Comparison of ENCODE assay signal across 35 cellular contexts in the genomic region with DNA sequence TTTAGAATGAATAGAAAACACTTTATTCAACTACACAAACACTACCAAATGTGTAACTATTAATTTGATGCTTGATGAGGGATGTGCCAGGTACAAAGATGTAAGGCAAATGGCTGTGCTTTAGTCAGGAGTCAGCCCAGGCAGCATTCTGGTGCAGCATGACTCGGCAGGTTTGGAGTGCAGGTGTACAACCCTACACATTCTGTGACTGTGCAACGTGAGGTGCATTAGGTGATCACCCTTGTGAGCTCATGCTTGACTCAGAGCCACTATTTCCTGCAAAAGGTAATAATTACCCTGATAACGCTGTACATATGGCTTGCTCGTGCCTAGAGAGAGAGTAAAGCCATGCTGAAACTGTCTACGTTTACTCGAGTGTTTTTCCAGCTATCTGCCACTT.
DNase-seq lines count a peak whose midpoint lies in the region; FAIRE-seq and TF ChIP-seq lines count a peak whose summit lies in the region.
"Had no signal": no experiment of that assay in that cellular context is flagged by ENCODE, and none has a peak within 500 bp of the region (broad histone marks: within the 10 kb centered on the region; RNA-seq: fewer than 3 reads in every experiment).

No MANE protein-coding gene starts in this region.

- TF ChIP-seq POLR2A in testis (IDR thresholded peaks at IDR 0.05): no peak

- H3K27me3 ChIP-seq in bronchial epithelial cell (ENCODE audit: control insufficient read depth, insufficient read depth, low read length) (no peaks in the 10 kb centered on the region), testis (no peaks in the 10 kb centered on the region)
- H3K27me3 ChIP-seq: MG63, SJCRH30, upper lobe of right lung had no signal

- H3K4me3 Mint-ChIP-seq in HFFc6: no peak overlapping the region
- H3K4me3 Mint-ChIP-seq: activated CD4-positive, alpha-beta T cell treated with anti-CD3 and anti-CD28 coated beads, Interleukin-2, amount 10 ng/mL, durations not matched to agents 24 days and 14 days; activated naive CD8-positive, alpha-beta T cell treated with anti-CD3 and anti-CD28 coated beads for 36 hours; natural killer cell treated with Interleukin-12 subunit alpha and Interleukin-12 subunit beta and Interleukin-15 and Interleukin-18, amount 100 ng/mL, for 72 hours; stimulated activated naive B cell treated with anti-CD40 and anti-IgM and Interleukin-4, amounts not matched to agents 10 μg/mL and 1 μg/mL and 100 μg/mL, for 72 hours had no signal

- 83 to 88% methylated on average over 6 of the region's 6 CpGs for WGBS in testis, 2 donors

- intact Hi-C loops in testis (cut with DNase I; ENCODE audit: low total_unique reads): no loop called here

- FAIRE-seq in bronchial epithelial cell (lab: Jason Lieb, UNC): no peak
- FAIRE-seq: GM19239, H1 had no signal

- no peaks in the 10 kb centered on the region for H3K36me3 ChIP-seq in bronchial epithelial cell (ENCODE audit: control insufficient read depth, insufficient read depth, low read length)
- H3K36me3 ChIP-seq in testis (ENCODE audit: low read depth, missing control alignments): no peaks in the 10 kb centered on the region
- H3K36me3 ChIP-seq: MG63, SJCRH30, upper lobe of right lung had no signal

- TF ChIP-seq CTCF in bronchial epithelial cell (IDR thresholded peaks at IDR 0.05; ENCODE audit: insufficient read depth, low read length, severe bottlenecking): no peak
- TF ChIP-seq CTCF in testis (IDR thresholded peaks at IDR 0.05): no peak
- TF ChIP-seq CTCF in HFFc6 (IDR thresholded peaks at IDR 0.05): no peak

- no peaks in the 10 kb centered on the region for H3K27me3 Mint-ChIP-seq in HFFc6 (ENCODE audit: insufficient read depth)
- H3K27me3 Mint-ChIP-seq: activated CD4-positive, alpha-beta T cell treated with anti-CD3 and anti-CD28 coated beads, Interleukin-2, amount 10 ng/mL, durations not matched to agents 24 days and 14 days; activated naive CD8-positive, alpha-beta T cell treated with anti-CD3 and anti-CD28 coated beads for 36 hours; natural killer cell treated with Interleukin-12 subunit alpha and Interleukin-12 subunit beta and Interleukin-15 and Interleukin-18, amount 100 ng/mL, for 72 hours; stimulated activated naive B cell treated with anti-CD40 and anti-IgM and Interleukin-4, amounts not matched to agents 10 μg/mL and 1 μg/mL and 100 μg/mL, for 72 hours had no signal

- H3K27ac ChIP-seq in testis: no peak overlapping the region
- H3K27ac ChIP-seq: C4-2B, coronary artery, SJCRH30, upper lobe of right lung had no signal

- H3K27ac Mint-ChIP-seq in HFFc6: no peak overlapping the region
- H3K27ac Mint-ChIP-seq: activated CD4-positive, alpha-beta T cell treated with anti-CD3 and anti-CD28 coated beads, Interleukin-2, amount 10 ng/mL, durations not matched to agents 24 days and 14 days; activated naive CD8-positive, alpha-beta T cell treated with anti-CD3 and anti-CD28 coated beads for 36 hours; natural killer cell treated with Interleukin-12 subunit alpha and Interleukin-12 subunit beta and Interleukin-15 and Interleukin-18, amount 100 ng/mL, for 72 hours; stimulated activated naive B cell treated with anti-CD40 and anti-IgM and Interleukin-4, amounts not matched to agents 10 μg/mL and 1 μg/mL and 100 μg/mL, for 72 hours had no signal

- no peaks in the 10 kb centered on the region for H3K9me3 Mint-ChIP-seq in HFFc6
- H3K9me3 Mint-ChIP-seq: activated CD4-positive, alpha-beta T cell treated with anti-CD3 and anti-CD28 coated beads, Interleukin-2, amount 10 ng/mL, durations not matched to agents 24 days and 14 days had no signal

- H3K4me1 Mint-ChIP-seq in HFFc6 (ENCODE audit: low read depth): no peaks in the 10 kb centered on the region
- H3K4me1 Mint-ChIP-seq: activated CD4-positive, alpha-beta T cell treated with anti-CD3 and anti-CD28 coated beads, Interleukin-2, amount 10 ng/mL, durations not matched to agents 24 days and 14 days; activated naive CD8-positive, alpha-beta T cell treated with anti-CD3 and anti-CD28 coated beads for 36 hours; stimulated activated naive B cell treated with anti-CD40 and anti-IgM and Interleukin-4, amounts not matched to agents 10 μg/mL and 1 μg/mL and 100 μg/mL, for 72 hours had no signal

- no peaks in the 10 kb centered on the region for H3K9me3 ChIP-seq in testis
- H3K9me3 ChIP-seq: MG63, SJCRH30, upper lobe of right lung had no signal

- no peaks in the 10 kb centered on the region for H3K36me3 Mint-ChIP-seq in HFFc6 (ENCODE audit: low read depth)
- H3K36me3 Mint-ChIP-seq: activated naive CD8-positive, alpha-beta T cell treated with anti-CD3 and anti-CD28 coated beads for 36 hours; natural killer cell treated with Interleukin-12 subunit alpha and Interleukin-12 subunit beta and Interleukin-15 and Interleukin-18, amount 100 ng/mL, for 72 hours; stimulated activated naive B cell treated with anti-CD40 and anti-IgM and Interleukin-4, amounts not matched to agents 10 μg/mL and 1 μg/mL and 100 μg/mL, for 72 hours had no signal

- peak; percentile 79 for DNase-seq in DMS53 (lab: John Stamatoyannopoulos, UW)
- DNase-seq in DMS53 treated with DMSO at 0.1 percent for 48 hours (lab: John Stamatoyannopoulos, UW; ENCODE audit: unreplicated experiment): no peak
- peak; percentile 15 for DNase-seq in M059J (ENCODE audit: low read depth)
- peak; percentile 68 for DNase-seq in bronchial epithelial cell (ENCODE audit: low read depth)
- peak; percentile 3 for DNase-seq in left kidney (ENCODE audit: low read depth, low spot score)
- DNase-seq in testis: no peak
- DNase-seq in superior temporal gyrus (ENCODE audit: extremely low spot score): no peak
- DNase-seq in HFFc6: no peak
- DNase-seq: 8988T; activated CD4-positive, alpha-beta T cell treated with anti-CD3 and anti-CD28 coated beads, Interleukin-2, amount 10 ng/mL, durations not matched to agents 24 days and 14 days; activated effector memory CD4-positive, alpha-beta T cell treated with anti-CD3 and anti-CD28 coated beads, Interleukin-2, amount 50 U/mL, for 16 hours; activated naive CD8-positive, alpha-beta T cell treated with anti-CD3 and anti-CD28 coated beads for 36 hours; activated T-cell treated with anti-CD3 and anti-CD28 coated beads, Interleukin-2, amount 50 U/mL, for 1 hour; aorta; caudate nucleus; COR-L47; effector CD8-positive, alpha-beta T cell; head of caudate nucleus; KBM-7; kidney glomerular epithelial cell; MG63; NCI-H1417; NCI-H2029; NCI-H2227 treated with DMSO at 0.1 percent for 48 hours; NCI-H774; stimulated activated naive B cell treated with anti-CD40 and anti-IgM and Interleukin-4, amounts not matched to agents 10 μg/mL and 1 μg/mL and 100 μg/mL, for 72 hours; substantia nigra; upper lobe of right lung had no signal

- H3K4me3 ChIP-seq in bronchial epithelial cell (ENCODE audit: low read depth, low read length) (no peak overlapping the region), testis (no peak overlapping the region)
- H3K4me3 ChIP-seq: coronary artery, lung, MG63, SJCRH30, upper lobe of right lung had no signal

- H3K4me1 ChIP-seq in testis: no peaks in the 10 kb centered on the region
- H3K4me1 ChIP-seq: SJCRH30, upper lobe of right lung had no signal

Comparison
In these comparisons a context has a peak if more than half of its experiments do, and no peak if none do; other contexts are left out.
1. DNase-seq: peak in DMS53 (single experiment), M059J (single experiment), bronchial epithelial cell (single experiment) and left kidney (single experiment); none in DMS53 treated with DMSO at 0.1 percent for 48 hours (single experiment), testis (single experiment), superior temporal gyrus (single experiment) and HFFc6 (single experiment).